ENCODE assay signal across 8 cellular contexts in the genomic region with DNA sequence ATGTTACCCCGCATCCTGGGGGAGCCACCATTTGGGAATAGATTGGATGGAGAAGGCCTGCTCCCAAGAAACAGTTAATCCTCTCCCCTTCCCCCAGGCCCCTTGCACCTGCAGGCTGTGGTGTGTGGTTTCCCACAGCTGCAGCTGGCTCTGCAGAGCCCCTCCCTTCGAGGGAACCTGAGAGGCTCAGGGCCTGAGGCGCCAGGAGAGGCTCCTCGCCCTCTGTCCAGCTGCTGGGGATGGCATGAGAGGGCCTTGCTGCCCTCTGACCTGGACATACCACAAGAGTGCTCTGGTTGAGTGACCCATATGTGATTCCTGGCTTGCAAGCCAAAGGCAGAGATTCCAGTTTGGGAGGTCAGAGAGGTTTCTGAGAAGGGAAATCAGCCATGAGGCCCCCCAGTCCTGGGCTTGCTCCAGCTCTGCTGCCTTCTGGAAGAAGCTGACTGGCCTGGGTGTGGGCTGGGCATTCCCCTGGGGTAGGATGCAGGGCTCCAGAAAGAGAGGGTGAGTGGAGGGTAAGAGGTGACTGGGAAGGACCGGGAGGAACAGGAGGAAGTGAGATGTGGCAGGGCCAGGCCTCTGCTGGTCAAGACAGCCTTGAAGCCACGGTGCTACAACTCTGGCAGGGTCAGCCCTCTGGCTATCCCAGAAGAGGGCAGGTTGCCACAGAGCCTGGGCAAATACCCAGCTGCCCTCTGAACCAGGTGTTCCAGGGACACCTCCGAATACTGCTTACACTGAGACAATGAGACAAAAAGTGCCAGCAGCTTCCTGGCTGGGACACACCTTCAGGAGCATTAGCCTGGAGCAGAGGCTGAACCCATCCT. TPM values are rescaled to one million over a fixed set of nuclear protein-coding genes. Genes with fewer than 3 reads are reported as not detected.
DNase-seq lines count a peak whose midpoint lies in the region; ATAC-seq and TF ChIP-seq lines count a peak whose summit lies in the region.

No MANE protein-coding gene starts in this region.

- TF ChIP-seq POLR2A in stomach (IDR thresholded peaks at IDR 0.05): no peak

- H3K27me3 ChIP-seq in SU-DHL-6 (ENCODE audit: low read length) (no peaks in the 10 kb centered on the region), heart right ventricle (no peaks in the 10 kb centered on the region), stomach (no peaks in the 10 kb centered on the region)

- ATAC-seq in GM21381 (IDR thresholded peaks at IDR 0.05; ENCODE audit: unreplicated experiment) (peak; percentile 73), HG03571 (IDR thresholded peaks at IDR 0.05; ENCODE audit: unreplicated experiment) (peak; percentile 68), heart right ventricle (peak in 5 of 8 donors; percentile 6 to 22 (median 7))

- H3F3A ChIP-seq in SU-DHL-6 (ENCODE audit: insufficient read depth): peaks cover 39% of the 10 kb centered on the region

- peak overlapping the region; percentile 98 for H3K27ac ChIP-seq in SU-DHL-6 (ENCODE audit: low read depth, low read length)
- peak overlapping the region in 3 of 10 donors; percentile 17 to 39 (median 31) for H3K27ac ChIP-seq in heart right ventricle
- H3K27ac ChIP-seq in stomach: peak overlapping the region; percentile 43 to 76 (median 72)

- H3K36me3 ChIP-seq in SU-DHL-6 (ENCODE audit: low read length): no peaks in the 10 kb centered on the region
- peaks cover 0 to 16% (median 0%) of the 10 kb centered on the region in 9 donors for H3K36me3 ChIP-seq in heart right ventricle
- H3K36me3 ChIP-seq in stomach: no peaks in the 10 kb centered on the region

- no peaks in the 10 kb centered on the region for H3K79me2 ChIP-seq in SU-DHL-6 (ENCODE audit: insufficient read depth, low read length)

- intact Hi-C loops in heart right ventricle (cut with DNase I): loop anchor here in 3 of 10 donors (5.0 to 10.0 kb wide), 3 partner anchors 32 to 52 kb away; a partner anchor contains a TSS
- intact Hi-C loops in stomach (cut with DNase I; ENCODE audit: low total_unique reads): no loop called here

- 65 to 66% methylated on average over 7 of the region's 7 CpGs for WGBS in heart right ventricle, 2 donors
- 39 to 54% (median 42%) methylated on average over 6 to 7 of the region's 7 CpGs for whole genome bisulfite sequencing in stomach, 5 donors

- no peak for TF ChIP-seq EP300 in stomach (IDR thresholded peaks at IDR 0.05)

- peak overlapping the region; percentile 70 for H3K9ac ChIP-seq in SU-DHL-6 (ENCODE audit: low read length)

- peaks cover 7 to 66% (median 14%) of the 10 kb centered on the region in 9 donors for H3K4me1 ChIP-seq in heart right ventricle
- peaks cover 21 to 39% (median 33%) of the 10 kb centered on the region in 4 donors for H3K4me1 ChIP-seq in stomach

- H3K4me3 ChIP-seq in SU-DHL-6 (ENCODE audit: insufficient read depth, low read length, poor library complexity, severe bottlenecking): peak overlapping the region; percentile 9
- no peak overlapping the region for H3K4me3 ChIP-seq in heart right ventricle
- H3K4me3 ChIP-seq in stomach: no peak overlapping the region

- no peaks in the 10 kb centered on the region for H3K9me2 ChIP-seq in SU-DHL-6 (replicated peaks; ENCODE audit: insufficient read depth, low read length)

- TF ChIP-seq CTCF in SU-DHL-6 (IDR thresholded peaks at IDR 0.05; ENCODE audit: insufficient read depth, low read length, poor library complexity, severe bottlenecking): no peak
- no peak for TF ChIP-seq CTCF in heart right ventricle (IDR thresholded peaks at IDR 0.05)
- TF ChIP-seq CTCF in stomach (IDR thresholded peaks at IDR 0.05): no peak

- H4K20me1 ChIP-seq in SU-DHL-6 (ENCODE audit: low read depth, low read length): no peaks in the 10 kb centered on the region

- no peak overlapping the region for H2AFZ ChIP-seq in SU-DHL-6 (ENCODE audit: low read depth, low read length, severe bottlenecking)

- H3K9me3 ChIP-seq in SU-DHL-6 (ENCODE audit: insufficient read depth, low read length) (no peaks in the 10 kb centered on the region), heart right ventricle (no peaks in the 10 kb centered on the region), stomach (no peaks in the 10 kb centered on the region)

- DNase-seq in NCI-H2081 (lab: John Stamatoyannopoulos, UW) (peak; percentile 66 to 89), NCI-H2081 treated with DMSO at 0.1 percent for 48 hours (lab: John Stamatoyannopoulos, UW) (no peak), heart right ventricle (no peak), stomach (peak; percentile 84)
- no peak for DNase-seq in stimulated activated CD4-positive, alpha-beta T cell treated with anti-CD3 and anti-CD28 coated beads, Interleukin-1b, Interleukin-23, amount 100 ng/mL, for 48 hours

- peak overlapping the region; percentile 60 for H3K4me2 ChIP-seq in SU-DHL-6 (ENCODE audit: low read depth, low read length, poor library complexity, severe bottlenecking)

RNA-seq across cellular contexts. Expression of a gene that starts 16.0 kb away (rescaled TPM):
- total RNA-seq in heart right ventricle (100 to 1,000 TPM; 189 to 290 (median 210) TPM), stomach (100 to 1,000 TPM in 3 of 5 donors, 10 to 100 TPM in 2; 72.4 to 350 (median 168) TPM)
- polyA plus RNA-seq in heart right ventricle (100 to 1,000 TPM; 395 to 699 TPM), stomach (100 to 1,000 TPM; 369 to 411 (median 382) TPM)

RNA-seq across cellular contexts. Expression of a gene that starts 53.7 kb away (rescaled TPM):
- 10 to 100 TPM in 1 of 10 donors, 1 to 10 TPM in 8, under 1 TPM in 1; 0.92 to 10.2 (median 3.0) TPM for total RNA-seq in heart right ventricle
- polyA plus RNA-seq in heart right ventricle: 1 to 10 TPM; 2.1 to 4.6 TPM
- 10 to 100 TPM in 3 of 5 donors, 1 to 10 TPM in 2; 2.2 to 11.7 (median 10.7) TPM for total RNA-seq in stomach
- polyA plus RNA-seq in stomach: 1 to 10 TPM; 3.8 to 6.5 (median 5.1) TPM

Comparison
In these comparisons a context has a peak if more than half of its experiments do, and no peak if none do; other contexts are left out.
1. DNase-seq: peak in NCI-H2081 (2 of 2) and stomach (single experiment); none in NCI-H2081 treated with DMSO at 0.1 percent for 48 hours (single experiment), heart right ventricle (0 of 2) and stimulated activated CD4-positive, alpha-beta T cell treated with anti-CD3 and anti-CD28 coated beads, Interleukin-1b, Interleukin-23, amount 100 ng/mL, for 48 hours (single experiment).
2. ATAC-seq: peak in every context shown above with its lines; median percentile 73 in GM21381; 68 in HG03571; 7 in heart right ventricle.